In the genomic region with DNA sequence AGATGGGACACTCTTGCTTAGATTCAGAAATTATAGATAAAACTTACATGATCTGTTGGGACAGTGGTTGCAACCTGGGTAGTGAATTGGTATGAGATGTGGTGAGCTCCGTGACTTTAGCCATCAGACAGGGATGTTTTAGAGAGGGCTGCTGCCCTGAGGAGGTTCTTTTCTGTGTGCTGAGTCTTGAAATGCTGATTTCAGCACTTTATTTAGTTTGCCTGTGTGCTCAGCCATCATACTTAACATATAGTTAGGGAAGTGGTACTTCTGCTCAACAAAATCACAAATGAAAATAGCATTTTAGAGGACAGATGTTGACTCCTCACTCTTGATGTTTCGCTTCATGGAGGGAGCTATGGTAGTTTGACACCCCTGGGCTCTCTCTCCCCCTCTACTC, we compare ENCODE assay signal across 29 cellular contexts.
"Had no signal": no experiment of that assay in that cellular context is flagged by ENCODE, and none has a peak within 500 bp of the region (broad histone marks: within the 10 kb centered on the region; RNA-seq: fewer than 3 reads in every experiment).

No MANE protein-coding gene starts in this region.

- FAIRE-seq: bronchial epithelial cell, TTC549 had no signal

- ATAC-seq: activated CD8-positive, alpha-beta memory T cell treated with anti-CD3 and anti-CD28 coated beads, Interleukin-2, amount 10 ng/mL, durations not matched to agents 7 days and 5 days; activated CD8-positive, alpha-beta T cell treated with anti-CD3 and anti-CD28 coated beads, Interleukin-2, amount 10 ng/mL, durations not matched to agents 7 days and 5 days; activated naive CD8-positive, alpha-beta T cell treated with anti-CD3 and anti-CD28 coated beads, Interleukin-2, amount 50 U/mL, for 24 hours had no signal

- H3K9me3 ChIP-seq: ascending aorta had no signal

- H3K36me3 ChIP-seq: ascending aorta, cardiac muscle cell had no signal

- H3K27me3 ChIP-seq: ascending aorta, cardiac muscle cell had no signal

- H3K4me3 ChIP-seq: ascending aorta, cardiac muscle cell had no signal

- H3K27ac ChIP-seq: ascending aorta, cardiac muscle cell, VCaP had no signal

- DNase-seq: activated B cell treated with CpG ODN at 0.5 μM for 24 hours; activated CD4-positive, alpha-beta memory T cell treated with anti-CD3 and anti-CD28 coated beads, Interleukin-2, amount 10 ng/mL, durations not matched to agents 7 days and 5 days; activated CD4-positive, alpha-beta T cell treated with anti-CD3 and anti-CD28 coated beads for 48 hours; activated CD4-positive, alpha-beta T cell treated with anti-CD3 and anti-CD28 coated beads, Interleukin-2, amount 10 ng/mL, durations not matched to agents 7 days and 5 days; activated CD4-positive, alpha-beta T cell treated with anti-CD3 and anti-CD28 coated beads, Interleukin-2, amount 50 U/mL, for 48 hours; activated CD4-positive, CD25-positive, alpha-beta regulatory T cell treated with anti-CD3 and anti-CD28 coated beads, Interleukin-2, amount 50 U/mL, for 72 hours; activated CD8-positive, alpha-beta memory T cell treated with anti-CD3 and anti-CD28 coated beads for 24 hours; activated CD8-positive, alpha-beta memory T cell treated with anti-CD3 and anti-CD28 coated beads, Interleukin-2, amount 10 ng/mL, durations not matched to agents 7 days and 5 days; activated CD8-positive, alpha-beta memory T cell treated with anti-CD3 and anti-CD28 coated beads, Interleukin-2, amount 50 U/mL, for 48 hours; activated CD8-positive, alpha-beta T cell treated with anti-CD3 and anti-CD28 coated beads, Interleukin-2, amount 10 ng/mL, durations not matched to agents 7 days and 5 days; activated effector memory CD4-positive, alpha-beta T cell treated with Interleukin-2 at 50 U/mL for 16 hours; activated gamma-delta T cell; activated naive CD4-positive, alpha-beta T cell treated with anti-CD3 and anti-CD28 coated beads, Interleukin-2, amount 10 ng/mL, durations not matched to agents 7 days and 5 days; activated naive CD4-positive, alpha-beta T cell treated with Interleukin-2 at 50 U/mL for 16 hours; activated naive CD8-positive, alpha-beta T cell treated with anti-CD3 and anti-CD28 coated beads, Interleukin-2, amount 10 ng/mL, durations not matched to agents 7 days and 5 days; activated naive CD8-positive, alpha-beta T cell treated with anti-CD3 and anti-CD28 coated beads, Interleukin-2, amount 50 U/mL, for 24 hours; activated T-cell treated with anti-CD3 and anti-CD28 coated beads, Interleukin-2, amount 50 U/mL, for 24 hours; activated T-cell treated with anti-CD3 and anti-CD28 coated beads, Interleukin-2, amount 50 U/mL, for 48 hours; amygdala; anterior cingulate cortex; caudate nucleus; cerebellar nuclear complex; T-helper 2 cell; T-helper 9 cell had no signal
